In the genomic region with DNA sequence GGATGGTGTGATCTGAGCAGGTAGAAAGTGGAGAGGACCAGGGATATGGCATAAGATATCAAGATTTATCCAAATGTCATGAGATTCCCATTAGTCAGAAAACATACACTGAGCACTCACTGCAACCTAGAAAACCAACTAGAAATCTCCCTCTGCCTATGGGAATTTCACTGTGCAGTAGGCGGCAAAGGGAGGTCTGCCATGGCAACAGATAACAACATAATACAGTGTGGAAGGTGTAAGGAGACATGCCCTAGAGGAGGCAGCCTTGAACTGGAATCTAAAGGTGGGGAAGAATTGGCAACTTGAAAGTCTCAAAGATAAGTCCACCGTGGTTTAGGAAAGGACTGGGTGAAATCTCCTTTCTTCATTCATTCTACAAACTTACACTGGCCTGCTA, we compare ENCODE assay signal across 2 cellular contexts.
TF ChIP-seq lines count a peak whose summit lies in the region.

No MANE protein-coding gene starts in this region.

TF ChIP-seq in GM23338, 12 proteins besides CTCF, POLR2A, EP300 and RAD21 (continued from another document):
- TF ChIP-seq, protein P1, sequence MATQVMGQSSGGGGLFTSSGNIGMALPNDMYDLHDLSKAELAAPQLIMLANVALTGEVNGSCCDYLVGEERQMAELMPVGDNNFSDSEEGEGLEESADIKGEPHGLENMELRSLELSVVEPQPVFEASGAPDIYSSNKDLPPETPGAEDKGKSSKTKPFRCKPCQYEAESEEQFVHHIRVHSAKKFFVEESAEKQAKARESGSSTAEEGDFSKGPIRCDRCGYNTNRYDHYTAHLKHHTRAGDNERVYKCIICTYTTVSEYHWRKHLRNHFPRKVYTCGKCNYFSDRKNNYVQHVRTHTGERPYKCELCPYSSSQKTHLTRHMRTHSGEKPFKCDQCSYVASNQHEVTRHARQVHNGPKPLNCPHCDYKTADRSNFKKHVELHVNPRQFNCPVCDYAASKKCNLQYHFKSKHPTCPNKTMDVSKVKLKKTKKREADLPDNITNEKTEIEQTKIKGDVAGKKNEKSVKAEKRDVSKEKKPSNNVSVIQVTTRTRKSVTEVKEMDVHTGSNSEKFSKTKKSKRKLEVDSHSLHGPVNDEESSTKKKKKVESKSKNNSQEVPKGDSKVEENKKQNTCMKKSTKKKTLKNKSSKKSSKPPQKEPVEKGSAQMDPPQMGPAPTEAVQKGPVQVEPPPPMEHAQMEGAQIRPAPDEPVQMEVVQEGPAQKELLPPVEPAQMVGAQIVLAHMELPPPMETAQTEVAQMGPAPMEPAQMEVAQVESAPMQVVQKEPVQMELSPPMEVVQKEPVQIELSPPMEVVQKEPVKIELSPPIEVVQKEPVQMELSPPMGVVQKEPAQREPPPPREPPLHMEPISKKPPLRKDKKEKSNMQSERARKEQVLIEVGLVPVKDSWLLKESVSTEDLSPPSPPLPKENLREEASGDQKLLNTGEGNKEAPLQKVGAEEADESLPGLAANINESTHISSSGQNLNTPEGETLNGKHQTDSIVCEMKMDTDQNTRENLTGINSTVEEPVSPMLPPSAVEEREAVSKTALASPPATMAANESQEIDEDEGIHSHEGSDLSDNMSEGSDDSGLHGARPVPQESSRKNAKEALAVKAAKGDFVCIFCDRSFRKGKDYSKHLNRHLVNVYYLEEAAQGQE (IDR thresholded peaks at IDR 0.05; ENCODE audit: unreplicated experiment): no peak
- TF ChIP-seq STAT1 (IDR thresholded peaks at IDR 0.05; ENCODE audit: unreplicated experiment) (no peak), JUNB (IDR thresholded peaks at IDR 0.05; ENCODE audit: unreplicated experiment) (no peak), EZH2 (IDR thresholded peaks at IDR 0.05; ENCODE audit: low read depth, unreplicated experiment) (no peak), ZNF462 (CRISPR knock-in tag; IDR thresholded peaks at IDR 0.05) (no peak), ZNF331 (CRISPR knock-in tag; IDR thresholded peaks at IDR 0.05; ENCODE audit: low read depth) (no peak)

TF ChIP-seq in WTC11, 78 proteins besides CTCF, POLR2A, EP300 and RAD21 (continued from another document):
- TF ChIP-seq ZNF121 (CRISPR knock-in tag; IDR thresholded peaks at IDR 0.05): no peak
- TF ChIP-seq, protein P2, sequence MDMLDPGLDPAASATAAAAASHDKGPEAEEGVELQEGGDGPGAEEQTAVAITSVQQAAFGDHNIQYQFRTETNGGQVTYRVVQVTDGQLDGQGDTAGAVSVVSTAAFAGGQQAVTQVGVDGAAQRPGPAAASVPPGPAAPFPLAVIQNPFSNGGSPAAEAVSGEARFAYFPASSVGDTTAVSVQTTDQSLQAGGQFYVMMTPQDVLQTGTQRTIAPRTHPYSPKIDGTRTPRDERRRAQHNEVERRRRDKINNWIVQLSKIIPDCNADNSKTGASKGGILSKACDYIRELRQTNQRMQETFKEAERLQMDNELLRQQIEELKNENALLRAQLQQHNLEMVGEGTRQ (CRISPR knock-in tag; IDR thresholded peaks at IDR 0.05): no peak
- no peak for TF ChIP-seq ZNF232 (CRISPR knock-in tag; IDR thresholded peaks at IDR 0.05)
- TF ChIP-seq ZNF263 (CRISPR knock-in tag; IDR thresholded peaks at IDR 0.05; ENCODE audit: low read depth): no peak
- no peak for TF ChIP-seq TCF7 (CRISPR knock-in tag; IDR thresholded peaks at IDR 0.05; ENCODE audit: low read depth)
- no peak for TF ChIP-seq ZMAT4 (CRISPR knock-in tag; IDR thresholded peaks at IDR 0.05)
- TF ChIP-seq ZNF512 (CRISPR knock-in tag; IDR thresholded peaks at IDR 0.05; ENCODE audit: borderline replicate concordance): no peak
- no peak for TF ChIP-seq PREB (CRISPR knock-in tag; IDR thresholded peaks at IDR 0.05; ENCODE audit: borderline replicate concordance)
